ENCODE assay signal across 9 cellular contexts in genomic region chr2:42925742-42926437, GRCh38.
DNase-seq lines count a peak whose midpoint lies in the region; ATAC-seq lines count a peak whose summit lies in the region.
"Had no signal": no experiment of that assay in that cellular context is flagged by ENCODE, and none has a peak within 500 bp of the region (broad histone marks: within the 10 kb centered on the region; RNA-seq: fewer than 3 reads in every experiment).

No MANE protein-coding gene starts in this region.

- in situ Hi-C loops in G401 (cut with HindIII; ENCODE audit: low sequenced_read_pairs), result no loop called here

- ATAC-seq in sciatic nerve (peak; percentile 29), HG03354 (IDR thresholded peaks at IDR 0.05; ENCODE audit: poor library complexity, severe bottlenecking, unreplicated experiment) (no peak)

- intact Hi-C loops in sciatic nerve (cut with DNase I), result no loop called here

- H3K4me3 ChIP-seq in iPS-15b (ENCODE audit: low read depth, low read length), result no peak overlapping the region

- no peaks in the 10 kb centered on the region for H3K27me3 ChIP-seq in iPS-15b (ENCODE audit: control insufficient read depth, insufficient read depth, low read length)

- no peaks in the 10 kb centered on the region for H3K36me3 ChIP-seq in iPS-15b (ENCODE audit: control insufficient read depth, insufficient read depth, low read length)

- H3K9me3 ChIP-seq in iPS-15b (ENCODE audit: control insufficient read depth, insufficient read depth, low read length), result no peaks in the 10 kb centered on the region

- peaks cover 19% of the 10 kb centered on the region for H3K4me1 ChIP-seq in iPS-15b (ENCODE audit: control insufficient read depth, insufficient read depth, low read length)

- H3K9ac ChIP-seq in iPS-15b (ENCODE audit: low read depth, low read length), result peak overlapping the region; percentile 24

- peak; percentile 84 for DNase-seq in G401 (ENCODE audit: low spot score)
- DNase-seq in amygdala (lab: John Stamatoyannopoulos, UW), result peak in 47 of 56 donors; percentile 11 to 82 (median 41)
- no peak for DNase-seq in sciatic nerve (ENCODE audit: low spot score)
- no peak for DNase-seq in NCI-H2107 treated with DMSO at 0.1 percent for 48 hours (lab: John Stamatoyannopoulos, UW; ENCODE audit: unreplicated experiment)
- DNase-seq in NCI-H187 treated with DMSO at 0.1 percent for 48 hours (lab: John Stamatoyannopoulos, UW), result no peak
- no peak for DNase-seq in activated naive CD4-positive, alpha-beta T cell (lab: John Stamatoyannopoulos, UW)
- DNase-seq: NCI-H1930 had no signal

Comparison
In these comparisons a context has a peak if more than half of its experiments do, and no peak if none do; other contexts are left out.
1. DNase-seq: peak in G401 (single experiment) and amygdala (47 of 56); none in sciatic nerve (single experiment), NCI-H2107 treated with DMSO at 0.1 percent for 48 hours (single experiment), NCI-H187 treated with DMSO at 0.1 percent for 48 hours (single experiment) and activated naive CD4-positive, alpha-beta T cell (0 of 4).